In genomic region chr1:1274299-1274930, GRCh38 we compare ENCODE assay signal across 6 cellular contexts. TPM values are rescaled to one million over a fixed set of nuclear protein-coding genes. Genes with fewer than 3 reads are reported as not detected.
A peak's percentile ranks its signal among the peaks of the same experiment; 100 is the strongest.
DNase-seq lines count a peak whose midpoint lies in the region; TF ChIP-seq lines count a peak whose summit lies in the region.

No MANE protein-coding gene starts in this region.

- peak overlapping the region; percentile 98 for H3K4me2 ChIP-seq in neural progenitor cell

- no peak overlapping the region for H3K27ac Mint-ChIP-seq in neural progenitor cell

- H3K4me1 Mint-ChIP-seq in neural progenitor cell, result peaks cover 30% of the 10 kb centered on the region

- no peaks in the 10 kb centered on the region for H3F3A ChIP-seq in neural progenitor cell (ENCODE audit: low read depth)

- DNase-seq in H7, result no peak
- DNase-seq in brain microvascular endothelial cell, result no peak
- no peak for DNase-seq in neural progenitor cell (ENCODE audit: low spot score)
- DNase-seq in UCSD-AML1 (lab: John Stamatoyannopoulos, UW; ENCODE audit: unreplicated experiment), result no peak
- DNase-seq in NCI-H748 (lab: John Stamatoyannopoulos, UW; ENCODE audit: unreplicated experiment), result no peak
- no peak for DNase-seq in erythroblast (lab: John Stamatoyannopoulos, UW)

- H3K27ac ChIP-seq in brain microvascular endothelial cell (no peak overlapping the region), neural progenitor cell (no peak overlapping the region)

- H3K27me3 Mint-ChIP-seq in neural progenitor cell (ENCODE audit: insufficient read depth, low read depth), result peaks cover 4% of the 10 kb centered on the region

- peaks cover 2% of the 10 kb centered on the region for H3K9me3 Mint-ChIP-seq in neural progenitor cell

- no peak for TF ChIP-seq POLR2A in erythroblast (IDR thresholded peaks at IDR 0.05; ENCODE audit: low read length)

- peaks cover 42% of the 10 kb centered on the region for H3K79me2 ChIP-seq in neural progenitor cell (ENCODE audit: low read depth)

- H3K4me3 ChIP-seq in H7 (ENCODE audit: insufficient read depth, low read depth, low read length) (peak overlapping the region; percentile 71), brain microvascular endothelial cell (ENCODE audit: low read depth, low read length) (peak overlapping the region; percentile 66), neural progenitor cell (peak overlapping the region; percentile 100)

- H3K36me3 ChIP-seq in H7 (replicated peaks; ENCODE audit: control insufficient read depth, insufficient read depth, low read length) (peaks cover 3% of the 10 kb centered on the region; the same call in 1 of the 2 replicates), brain microvascular endothelial cell (replicated peaks) (peaks cover 9% of the 10 kb centered on the region), neural progenitor cell (no peaks in the 10 kb centered on the region)

- H2AFZ ChIP-seq in neural progenitor cell (replicated peaks), result no peak overlapping the region

- H3K4me3 Mint-ChIP-seq in neural progenitor cell, result peak overlapping the region; percentile 82

- H3K27me3 ChIP-seq in H7 (ENCODE audit: control insufficient read depth, insufficient read depth, low read length) (no peaks in the 10 kb centered on the region), brain microvascular endothelial cell (replicated peaks) (no peaks in the 10 kb centered on the region), neural progenitor cell (no peaks in the 10 kb centered on the region)

- in situ Hi-C loops in brain microvascular endothelial cell (cut with HindIII; ENCODE audit: low pct_ligation_motif_present, low sequenced_read_pairs), result no loop called here

- no peak for TF ChIP-seq CTCF in brain microvascular endothelial cell (IDR thresholded peaks at IDR 0.05; ENCODE audit: low read depth, low read length, missing control alignments)
- TF ChIP-seq CTCF in neural progenitor cell (IDR thresholded peaks at IDR 0.05), result no peak

- H3K36me3 Mint-ChIP-seq in neural progenitor cell, result peaks cover 13% of the 10 kb centered on the region

- H3K4me1 ChIP-seq in neural progenitor cell, result peaks cover 12% of the 10 kb centered on the region

- H3K9me3 ChIP-seq in neural progenitor cell (ENCODE audit: low read depth), result no peaks in the 10 kb centered on the region

- H3K9ac ChIP-seq in neural progenitor cell, result peak overlapping the region; percentile 44

- peaks cover 39% of the 10 kb centered on the region for H4K20me1 ChIP-seq in neural progenitor cell (ENCODE audit: low read depth)

RNA-seq across cellular contexts. Expression of gene UBE2J2, which starts 0.8 kb away (rescaled TPM):
- 81.8 and 105 TPM in 2 replicates for total RNA-seq in H7 (2014; rRNA removed; shearing (Covaris generic))
- 32.9 and 39.2 TPM in 2 replicates for total RNA-seq in neural progenitor cell (ENCODE audit: low replicate concordance)

RNA-seq across cellular contexts. Expression of gene SCNN1D, which starts 5.8 kb away (rescaled TPM):
- total RNA-seq in H7 (2014; rRNA removed; shearing (Covaris generic)), result 4.0 and 10.2 TPM in 2 replicates
- total RNA-seq in neural progenitor cell (ENCODE audit: low replicate concordance), result 0.41 and 4.7 TPM in 2 replicates

RNA-seq across cellular contexts. Expression of gene C1QTNF12, which starts 27.9 kb away (rescaled TPM):
- total RNA-seq in H7 (2014; rRNA removed; shearing (Covaris generic)), result 3.6 and 6.3 TPM in 2 replicates
- 0.28 and 2.1 TPM in 2 replicates for total RNA-seq in neural progenitor cell (ENCODE audit: low replicate concordance)

RNA-seq across cellular contexts. Expression of gene ACAP3, which starts 33.3 kb away (rescaled TPM):
- total RNA-seq in H7 (2014; rRNA removed; shearing (Covaris generic)), result 55.7 and 55.9 TPM in 2 replicates
- total RNA-seq in neural progenitor cell (ENCODE audit: low replicate concordance), result 10.7 and 24.6 TPM in 2 replicates

RNA-seq across cellular contexts. Expression of gene PUSL1, which starts 34.0 kb away (rescaled TPM):
- total RNA-seq in H7 (2014; rRNA removed; shearing (Covaris generic)), result 93.5 and 98.6 TPM in 2 replicates
- 3.7 and 22.5 TPM in 2 replicates for total RNA-seq in neural progenitor cell (ENCODE audit: low replicate concordance)
